Comparison of ENCODE assay signal across 8 cellular contexts in genomic region chr6:26056583-26057350, GRCh38. TPM values are rescaled to one million over a fixed set of nuclear protein-coding genes. Genes with fewer than 3 reads are reported as not detected.
DNase-seq lines count a peak whose midpoint lies in the region; ATAC-seq and TF ChIP-seq lines count a peak whose summit lies in the region.

No MANE protein-coding gene starts in this region.

- peak in 1 of 7 experiments; percentile 4 for DNase-seq in CD8-positive, alpha-beta T cell
- DNase-seq in HAP-1 (ENCODE audit: low spot score in 2 of 2) (peak in 1 of 2 experiments; percentile 51), RWPE1 (ENCODE audit: low spot score) (no peak), lung (ENCODE audit: low spot score) (no peak), testis (peak; percentile 53)

- peaks cover 10% of the 10 kb centered on the region for H3K36me3 Mint-ChIP-seq in CD8-positive, alpha-beta T cell

- 1% methylated on average over 14 of the region's 14 CpGs for WGBS in lung, 2 donors
- 1% methylated on average over 14 of the region's 14 CpGs for WGBS in testis, 2 donors

- no peaks in the 10 kb centered on the region for H3K27me3 ChIP-seq in CD8-positive, alpha-beta T cell (ENCODE audit: insufficient read depth, low read length)
- no peaks in the 10 kb centered on the region for H3K27me3 ChIP-seq in HAP-1 (ENCODE audit: low read depth)
- H3K27me3 ChIP-seq in lung (ENCODE audit: control insufficient read depth, insufficient read depth) = no peaks in the 10 kb centered on the region
- no peaks in the 10 kb centered on the region for H3K27me3 ChIP-seq in testis

- H3K4me3 Mint-ChIP-seq in CD8-positive, alpha-beta T cell = peak overlapping the region; percentile 96

- ATAC-seq in CD8-positive, alpha-beta T cell = no peak
- ATAC-seq in lung (ENCODE audit: insufficient read depth, low FRiP score) (peak; percentile 27), GM21576 (IDR thresholded peaks at IDR 0.05; ENCODE audit: unreplicated experiment) (no peak), GM18868 (IDR thresholded peaks at IDR 0.05; ENCODE audit: unreplicated experiment) (no peak)

- H3K27ac Mint-ChIP-seq in CD8-positive, alpha-beta T cell = peak overlapping the region; percentile 99

- in situ Hi-C loops in HAP-1 (cut with MboI; ENCODE audit: low sequenced_read_pairs) = no loop called here

- no peaks in the 10 kb centered on the region for H3K9me3 Mint-ChIP-seq in CD8-positive, alpha-beta T cell

- CTCF ChIA-PET in CD8-positive, alpha-beta T cell (lab: Charles Lee) = interaction anchor here (1.2 to 21.2 kb wide), 4 partner anchors 11 to 40 kb away, joined by 3 to 666 read pairs (median 3); partner anchors contain the start of gene HFE
- CTCF ChIA-PET in RWPE1 (lab: Yijun Ruan, JAX) = no interaction called here

- H3K9me3 ChIP-seq in CD8-positive, alpha-beta T cell (ENCODE audit: low read length) = no peaks in the 10 kb centered on the region
- H3K9me3 ChIP-seq in HAP-1 (no peaks in the 10 kb centered on the region), lung (ENCODE audit: control insufficient read depth in 2 of 2, insufficient read depth in 1 of 2, low read length in 1 of 2) (no peaks in the 10 kb centered on the region), testis (no peaks in the 10 kb centered on the region)

- H3K27me3 Mint-ChIP-seq in CD8-positive, alpha-beta T cell (ENCODE audit: low read depth) = no peaks in the 10 kb centered on the region

- intact Hi-C loops in CD8-positive, alpha-beta T cell (cut with DNase I, micrococcal nuclease) = loop anchor here (1.0 to 10.0 kb wide), 8 partner anchors 11 to 508 kb away; a partner anchor contains a TSS
- intact Hi-C loops in testis (cut with DNase I; ENCODE audit: low total_unique reads) = no loop called here

- TF ChIP-seq CTCF in CD8-positive, alpha-beta T cell (IDR thresholded peaks at IDR 0.05) = no peak
- TF ChIP-seq CTCF in RWPE1 (conservative IDR thresholded peaks at IDR 0.05; ENCODE audit: low read depth) (no peak), lung (IDR thresholded peaks at IDR 0.05; ENCODE audit: control extremely low read depth, extremely low read depth) (no peak), testis (IDR thresholded peaks at IDR 0.05) (no peak)

- peaks cover 17% of the 10 kb centered on the region for H3K4me1 ChIP-seq in CD8-positive, alpha-beta T cell (ENCODE audit: insufficient read depth, low read length)
- peaks cover 30% of the 10 kb centered on the region for H3K4me1 ChIP-seq in HAP-1
- no peaks in the 10 kb centered on the region for H3K4me1 ChIP-seq in lung (ENCODE audit: control insufficient read depth in 2 of 2, insufficient read depth in 2 of 2, low read length in 2 of 2)
- H3K4me1 ChIP-seq in testis = no peaks in the 10 kb centered on the region

- H3K4me3 ChIP-seq in CD8-positive, alpha-beta T cell (ENCODE audit: low read depth, low read length) = peak overlapping the region; percentile 75
- H3K4me3 ChIP-seq in HAP-1 = peak overlapping the region; percentile 65
- no peak overlapping the region for H3K4me3 ChIP-seq in lung
- peak overlapping the region; percentile 68 to 81 for H3K4me3 ChIP-seq in testis

- POLR2A ChIA-PET in CD8-positive, alpha-beta T cell (lab: Charles Lee) = interaction anchor here (0.6 to 6.9 kb wide), 29 partner anchors 8 to 1836 kb away, joined by 3 to 162 read pairs (median 7); partner anchors contain the start of gene HFE
- POLR2A ChIA-PET in RWPE1 (lab: Yijun Ruan, JAX; ENCODE audit: low non-redundant PET) = interaction anchor here (0.6 to 1.2 kb wide), 3 partner anchors 11 to 47 kb away, joined by 3 to 17 read pairs (median 3); a partner anchor contains a TSS

- TF ChIP-seq POLR2A in testis (IDR thresholded peaks at IDR 0.05) = no peak

- peaks cover 23% of the 10 kb centered on the region for H3K4me1 Mint-ChIP-seq in CD8-positive, alpha-beta T cell (ENCODE audit: low read depth)

- peak overlapping the region; percentile 96 for H3K27ac ChIP-seq in CD8-positive, alpha-beta T cell (ENCODE audit: low read depth, low read length)
- H3K27ac ChIP-seq in RWPE1 (peak overlapping the region; percentile 99), cingulate gyrus (ENCODE audit: low read depth, low read length) (peak overlapping the region; percentile 88), lung (ENCODE audit: low read depth in 1 of 2, low read length in 1 of 2) (peak overlapping the region; percentile 92 to 97), testis (peak overlapping the region; percentile 94 to 97)

- H3K36me3 ChIP-seq in CD8-positive, alpha-beta T cell (ENCODE audit: insufficient read depth, low read length) = no peaks in the 10 kb centered on the region
- H3K36me3 ChIP-seq in HAP-1 (replicated peaks) (no peaks in the 10 kb centered on the region), lung (ENCODE audit: control insufficient read depth in 2 of 2, insufficient read depth in 2 of 2, low read length in 2 of 2) (no peaks in the 10 kb centered on the region), testis (ENCODE audit: low read depth, missing control alignments) (no peaks in the 10 kb centered on the region)

RNA-seq across cellular contexts. Expression of gene HFE, which starts 30.5 kb away (rescaled TPM):
- total RNA-seq in CD8-positive, alpha-beta T cell = under 1 TPM; 0.30 to 0.44 TPM
- 10 to 100 TPM in 1 of 2 donors, 1 to 10 TPM in 1; 8.3 to 10.7 TPM for total RNA-seq in lung
- polyA plus RNA-seq in lung = 1 to 10 TPM; 3.1 to 5.7 TPM
- 1 to 10 TPM; 4.1 to 5.1 TPM for total RNA-seq in testis
- polyA plus RNA-seq in testis (ENCODE audit: insufficient read depth, low read depth, low replicate concordance) = 4.8 TPM
